In the genomic region with DNA sequence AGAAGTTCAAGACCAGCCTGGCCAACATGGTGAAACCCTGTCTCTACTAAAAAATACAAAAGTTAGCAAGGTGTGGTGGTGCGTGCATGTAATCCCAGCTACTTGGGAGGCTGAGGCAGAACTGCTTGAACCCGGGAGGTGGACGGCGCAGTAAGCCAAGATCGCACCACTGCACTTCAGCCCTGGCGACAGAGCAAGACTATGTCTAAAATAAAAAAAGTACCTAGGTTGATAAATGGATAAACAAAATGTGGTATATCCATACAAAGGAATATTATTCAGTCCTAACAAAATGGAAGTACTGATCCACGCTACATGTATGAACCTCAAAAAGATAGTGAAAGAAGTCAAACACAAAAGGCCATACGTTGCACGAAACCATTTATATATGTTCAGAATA, we compare ENCODE assay signal across 10 cellular contexts. TPM values are rescaled to one million over a fixed set of nuclear protein-coding genes. Genes with fewer than 3 reads are reported as not detected.
A peak's percentile ranks its signal among the peaks of the same experiment; 100 is the strongest.
DNase-seq lines count a peak whose midpoint lies in the region; ATAC-seq and TF ChIP-seq lines count a peak whose summit lies in the region.
"Had no signal": no experiment of that assay in that cellular context is flagged by ENCODE, and none has a peak within 500 bp of the region (broad histone marks: within the 10 kb centered on the region; RNA-seq: fewer than 3 reads in every experiment).

No MANE protein-coding gene starts in this region.

- no peaks in the 10 kb centered on the region for H3K27me3 Mint-ChIP-seq in CD4-positive, alpha-beta T cell
- H3K27me3 Mint-ChIP-seq in IgD-negative memory B cell: no peaks in the 10 kb centered on the region
- H3K27me3 Mint-ChIP-seq in brain: peaks cover 14% of the 10 kb centered on the region
- H3K27me3 Mint-ChIP-seq in naive thymus-derived CD4-positive, alpha-beta T cell: no peaks in the 10 kb centered on the region

- H3K36me3 Mint-ChIP-seq in CD4-positive, alpha-beta T cell (ENCODE audit: low read depth): peaks cover 46% of the 10 kb centered on the region
- H3K36me3 Mint-ChIP-seq in IgD-negative memory B cell: peaks cover 6% of the 10 kb centered on the region
- H3K36me3 Mint-ChIP-seq in brain: peaks cover 49% of the 10 kb centered on the region
- H3K36me3 Mint-ChIP-seq in naive thymus-derived CD4-positive, alpha-beta T cell: peaks cover 3 to 27% (median 9%) of the 10 kb centered on the region in 5 donors

- H3K27ac ChIP-seq in CD4-positive, alpha-beta T cell (ENCODE audit: low read depth, low read length): no peak overlapping the region
- no peak overlapping the region for H3K27ac ChIP-seq in naive thymus-derived CD4-positive, alpha-beta T cell (ENCODE audit: low read depth, low read length)

- intact Hi-C loops in CD4-positive, alpha-beta T cell (cut with DNase I, micrococcal nuclease): loop anchor here (1.0 to 10.0 kb wide), 11 partner anchors 22 to 1883 kb away; a partner anchor contains a TSS
- intact Hi-C loops in naive thymus-derived CD4-positive, alpha-beta T cell (cut with micrococcal nuclease): loop anchor here (1.0 to 5.0 kb wide), 9 partner anchors 22 to 1598 kb away; a partner anchor contains a TSS

- no peak for DNase-seq in CD4-positive, alpha-beta T cell
- no peak for DNase-seq in naive thymus-derived CD4-positive, alpha-beta T cell
- DNase-seq in NCI-H2081 (lab: John Stamatoyannopoulos, UW) (no peak), HuH-7.5 (ENCODE audit: low spot score) (no peak), SIG-M5 treated with dmso at 0.1 percent for 504 hours (lab: John Stamatoyannopoulos, UW; ENCODE audit: unreplicated experiment) (no peak)
- DNase-seq: kidney glomerular epithelial cell, thyroid gland had no signal

- ATAC-seq in CD4-positive, alpha-beta T cell (ENCODE audit: poor library complexity): no peak
- ATAC-seq in naive thymus-derived CD4-positive, alpha-beta T cell: no peak
- no peak for ATAC-seq in HG03432 (IDR thresholded peaks at IDR 0.05; ENCODE audit: unreplicated experiment)

- peaks cover 45% of the 10 kb centered on the region for H3K4me1 Mint-ChIP-seq in CD4-positive, alpha-beta T cell (ENCODE audit: low read depth)
- peaks cover 20 to 28% (median 25%) of the 10 kb centered on the region in 3 donors for H3K4me1 Mint-ChIP-seq in IgD-negative memory B cell
- H3K4me1 Mint-ChIP-seq in brain: peaks cover 37% of the 10 kb centered on the region
- H3K4me1 Mint-ChIP-seq in naive thymus-derived CD4-positive, alpha-beta T cell: peaks cover 19 to 41% (median 31%) of the 10 kb centered on the region in 7 donors

- H3K9me3 ChIP-seq in CD4-positive, alpha-beta T cell (ENCODE audit: control insufficient read depth, low read length): no peaks in the 10 kb centered on the region
- no peaks in the 10 kb centered on the region for H3K9me3 ChIP-seq in naive thymus-derived CD4-positive, alpha-beta T cell (ENCODE audit: control insufficient read depth in 2 of 3, low read length in 3 of 3)
- H3K9me3 ChIP-seq: thyroid gland had no signal

- peaks cover 0 to 11% of the 10 kb centered on the region in 2 donors for H3K4me1 ChIP-seq in naive thymus-derived CD4-positive, alpha-beta T cell (ENCODE audit: control insufficient read depth in 2 of 2, insufficient read depth in 2 of 2, low read length in 2 of 2)

- no peaks in the 10 kb centered on the region for H3K27me3 ChIP-seq in CD4-positive, alpha-beta T cell (ENCODE audit: control insufficient read depth, insufficient read depth, low read length)
- no peaks in the 10 kb centered on the region for H3K27me3 ChIP-seq in naive thymus-derived CD4-positive, alpha-beta T cell (ENCODE audit: control insufficient read depth in 2 of 2, insufficient read depth in 2 of 2, low read length in 2 of 2)
- H3K27me3 ChIP-seq: thyroid gland had no signal

- POLR2A ChIA-PET in CD4-positive, alpha-beta T cell (lab: Charles Lee): interaction anchor here (1.3 kb wide), 1 partner anchor 106 kb away, joined by 4 read pairs; a partner anchor contains a TSS
- POLR2A ChIA-PET in naive thymus-derived CD4-positive, alpha-beta T cell (lab: Charles Lee): interaction anchor here (0.7 to 1.6 kb wide), 4 partner anchors 9 to 165 kb away, joined by 3 to 5 read pairs (median 3); a partner anchor contains a TSS

- H3K36me3 ChIP-seq in naive thymus-derived CD4-positive, alpha-beta T cell (ENCODE audit: control insufficient read depth in 2 of 3, insufficient read depth in 3 of 3, low read length in 3 of 3): peaks cover 0 to 4% (median 0%) of the 10 kb centered on the region in 3 experiments
- H3K36me3 ChIP-seq: thyroid gland had no signal

- no peak overlapping the region for H3K4me3 ChIP-seq in naive thymus-derived CD4-positive, alpha-beta T cell (ENCODE audit: low read length)

- no peaks in the 10 kb centered on the region for H3K9me3 Mint-ChIP-seq in CD4-positive, alpha-beta T cell
- H3K9me3 Mint-ChIP-seq in IgD-negative memory B cell (peaks cover 0 to 1% (median 0%) of the 10 kb centered on the region in 3 donors), brain (peaks cover 5 to 14% (median 13%) of the 10 kb centered on the region in 5 experiments)
- peaks cover 0 to 3% (median 0%) of the 10 kb centered on the region in 11 donors for H3K9me3 Mint-ChIP-seq in naive thymus-derived CD4-positive, alpha-beta T cell

- peak overlapping the region; percentile 99 for H3K4me3 Mint-ChIP-seq in CD4-positive, alpha-beta T cell
- H3K4me3 Mint-ChIP-seq in IgD-negative memory B cell (peak overlapping the region; percentile 97 to 100 (median 98)), brain (peak overlapping the region; percentile 99 to 100 (median 99))
- H3K4me3 Mint-ChIP-seq in naive thymus-derived CD4-positive, alpha-beta T cell: peak overlapping the region; percentile 95 to 99 (median 98)

- no peak for TF ChIP-seq CTCF in CD4-positive, alpha-beta T cell (IDR thresholded peaks at IDR 0.05)
- no peak for TF ChIP-seq CTCF in brain (conservative IDR thresholded peaks at IDR 0.05)

- peak overlapping the region; percentile 99 for H3K27ac Mint-ChIP-seq in CD4-positive, alpha-beta T cell
- peak overlapping the region; percentile 87 to 99 (median 93) for H3K27ac Mint-ChIP-seq in IgD-negative memory B cell
- peak overlapping the region; percentile 98 to 99 (median 99) for H3K27ac Mint-ChIP-seq in brain
- peak overlapping the region; percentile 96 to 100 (median 99) for H3K27ac Mint-ChIP-seq in naive thymus-derived CD4-positive, alpha-beta T cell

- CTCF ChIA-PET in CD4-positive, alpha-beta T cell (lab: Charles Lee): no interaction called here
- CTCF ChIA-PET in naive thymus-derived CD4-positive, alpha-beta T cell (lab: Charles Lee): interaction anchor here (0.6 to 0.9 kb wide), 2 partner anchors 26 to 731 kb away, joined by 3 read pairs; no protein-coding TSS in a partner anchor

RNA-seq across cellular contexts. Expression of a gene that starts 1.2 kb away (rescaled TPM):
- 1 to 10 TPM; 7.4 to 9.0 TPM for total RNA-seq in CD4-positive, alpha-beta T cell
- polyA plus RNA-seq in IgD-negative memory B cell (26.3 TPM), brain (ENCODE audit: insufficient read depth, low read depth, low replicate concordance) (15.4 TPM)
- 10 to 100 TPM in 4 of 5 experiments, 1 to 10 TPM in 1; 8.7 to 29.7 (median 13.2) TPM for total RNA-seq in naive thymus-derived CD4-positive, alpha-beta T cell
- 10 to 100 TPM; 19.0 to 29.0 TPM for polyA plus RNA-seq in naive thymus-derived CD4-positive, alpha-beta T cell

RNA-seq across cellular contexts. Expression of a gene that starts 22.1 kb away (rescaled TPM):
- 10 to 100 TPM; 17.9 to 19.2 TPM for total RNA-seq in CD4-positive, alpha-beta T cell
- polyA plus RNA-seq in IgD-negative memory B cell (97.4 TPM), brain (ENCODE audit: insufficient read depth, low read depth, low replicate concordance) (77.7 TPM)
- 100 to 1,000 TPM in 1 of 5 experiments, 10 to 100 TPM in 4; 18.1 to 100 (median 29.9) TPM for total RNA-seq in naive thymus-derived CD4-positive, alpha-beta T cell
- polyA plus RNA-seq in naive thymus-derived CD4-positive, alpha-beta T cell: 100 to 1,000 TPM in 1 of 2 donors, 10 to 100 TPM in 1; 89.9 to 102 TPM
